In genomic region chr3:190017575-190018288, GRCh38 we compare ENCODE assay signal across 9 cellular contexts.
DNase-seq lines count a peak whose midpoint lies in the region; ATAC-seq and TF ChIP-seq lines count a peak whose summit lies in the region.
"Had no signal": no experiment of that assay in that cellular context is flagged by ENCODE, and none has a peak within 500 bp of the region (broad histone marks: within the 10 kb centered on the region; RNA-seq: fewer than 3 reads in every experiment).

No MANE protein-coding gene starts in this region.

- no peak overlapping the region for H3K27ac ChIP-seq in body of pancreas

- no peak overlapping the region for H3K4me3 ChIP-seq in body of pancreas

- H3K4me3 Mint-ChIP-seq in Calu3 (ENCODE audit: low read depth, unreplicated experiment): no peak overlapping the region
- H3K4me3 Mint-ChIP-seq in activated CD4-positive, alpha-beta memory T cell treated with anti-CD3 and anti-CD28 coated beads, Interleukin-2, amount 10 ng/mL, durations not matched to agents 7 days and 5 days: no peak overlapping the region
- H3K4me3 Mint-ChIP-seq: central memory CD8-positive, alpha-beta T cell had no signal

- ATAC-seq in body of pancreas (peak; percentile 65), HG02798 (IDR thresholded peaks at IDR 0.05; ENCODE audit: poor library complexity, unreplicated experiment) (no peak)

- no peaks in the 10 kb centered on the region for H3K9me3 ChIP-seq in body of pancreas

- H3K27ac Mint-ChIP-seq in Calu3 (ENCODE audit: unreplicated experiment): no peak overlapping the region
- no peak overlapping the region for H3K27ac Mint-ChIP-seq in activated CD4-positive, alpha-beta memory T cell treated with anti-CD3 and anti-CD28 coated beads, Interleukin-2, amount 10 ng/mL, durations not matched to agents 7 days and 5 days

- H3K36me3 Mint-ChIP-seq in Calu3 (ENCODE audit: insufficient read depth, unreplicated experiment): no peaks in the 10 kb centered on the region
- H3K36me3 Mint-ChIP-seq in activated CD4-positive, alpha-beta memory T cell treated with anti-CD3 and anti-CD28 coated beads, Interleukin-2, amount 10 ng/mL, durations not matched to agents 7 days and 5 days (ENCODE audit: low read depth): no peaks in the 10 kb centered on the region

- intact Hi-C loops in Calu3 (cut with micrococcal nuclease; ENCODE audit: unreplicated experiment): loop anchor here (1.0 to 5.0 kb wide), 5 partner anchors 51 to 440 kb away; no protein-coding TSS in a partner anchor
- intact Hi-C loops in body of pancreas (cut with DNase I): no loop called here

- peak; percentile 31 for TF ChIP-seq CTCF in Calu3 (IDR thresholded peaks at IDR 0.05; ENCODE audit: unreplicated experiment)
- TF ChIP-seq CTCF in body of pancreas (IDR thresholded peaks at IDR 0.05): peak in 4 of 7 experiments; percentile 39 to 54 (median 44)

- no TSS peak for BruUV-seq in Calu3 (replicated peaks; lab: Mats Ljungman, UMichigan)

- 35 to 40% methylated on average over 6 of the region's 6 CpGs for WGBS in body of pancreas, 2 donors

- no peaks in the 10 kb centered on the region for H3K27me3 Mint-ChIP-seq in Calu3 (ENCODE audit: unreplicated experiment)
- H3K27me3 Mint-ChIP-seq in activated CD4-positive, alpha-beta memory T cell treated with anti-CD3 and anti-CD28 coated beads, Interleukin-2, amount 10 ng/mL, durations not matched to agents 7 days and 5 days: peaks cover 10% of the 10 kb centered on the region

- no peak for TF ChIP-seq POLR2A in body of pancreas (IDR thresholded peaks at IDR 0.05)

- H3K36me3 ChIP-seq in body of pancreas (replicated peaks in 1 of 2; ENCODE audit: insufficient read depth in 1 of 2, low read depth in 2 of 2): no peaks in the 10 kb centered on the region

- H3K27me3 ChIP-seq in body of pancreas: no peaks in the 10 kb centered on the region

- no peaks in the 10 kb centered on the region for H3K4me1 ChIP-seq in body of pancreas

- H3K9me3 Mint-ChIP-seq in Calu3 (ENCODE audit: low read depth, unreplicated experiment): no peaks in the 10 kb centered on the region
- no peaks in the 10 kb centered on the region for H3K9me3 Mint-ChIP-seq in activated CD4-positive, alpha-beta memory T cell treated with anti-CD3 and anti-CD28 coated beads, Interleukin-2, amount 10 ng/mL, durations not matched to agents 7 days and 5 days
- H3K9me3 Mint-ChIP-seq: central memory CD8-positive, alpha-beta T cell had no signal

- POLR2A ChIA-PET in activated CD4-positive, alpha-beta memory T cell treated with anti-CD3 and anti-CD28 coated beads, Interleukin-2, amount 10 ng/mL, durations not matched to agents 7 days and 5 days (lab: Charles Lee): no interaction called here

- DNase-seq in Calu3: peak; percentile 61
- peak; percentile 85 for DNase-seq in LHCN-M2 (ENCODE audit: low read depth)
- peak; percentile 23 to 53 (median 34) for DNase-seq in body of pancreas
- peak; percentile 75 for DNase-seq in midbrain (lab: John Stamatoyannopoulos, UW)
- DNase-seq in activated gamma-delta T cell treated with Interleukin-2 at 50 U/mL for 16 hours: no peak
- no peak for DNase-seq in activated effector memory CD4-positive, alpha-beta T cell treated with Interleukin-2 at 50 U/mL for 16 hours
- DNase-seq in activated CD4-positive, alpha-beta memory T cell treated with anti-CD3 and anti-CD28 coated beads, Interleukin-2, amount 10 ng/mL, durations not matched to agents 7 days and 5 days: no peak

- peaks cover 30% of the 10 kb centered on the region for H3K4me1 Mint-ChIP-seq in Calu3 (ENCODE audit: low read depth, unreplicated experiment)
- H3K4me1 Mint-ChIP-seq in activated CD4-positive, alpha-beta memory T cell treated with anti-CD3 and anti-CD28 coated beads, Interleukin-2, amount 10 ng/mL, durations not matched to agents 7 days and 5 days: no peaks in the 10 kb centered on the region
- H3K4me1 Mint-ChIP-seq: central memory CD8-positive, alpha-beta T cell had no signal

- CTCF ChIA-PET in Calu3 (lab: Charles Lee): no interaction called here
- CTCF ChIA-PET in activated CD4-positive, alpha-beta memory T cell treated with anti-CD3 and anti-CD28 coated beads, Interleukin-2, amount 10 ng/mL, durations not matched to agents 7 days and 5 days (lab: Charles Lee): no interaction called here

Comparison
In these comparisons a context has a peak if more than half of its experiments do, and no peak if none do; other contexts are left out.
1. DNase-seq: peak in Calu3 (single experiment), LHCN-M2 (single experiment), body of pancreas (4 of 4) and midbrain (single experiment); none in activated gamma-delta T cell treated with Interleukin-2 at 50 U/mL for 16 hours (single experiment), activated effector memory CD4-positive, alpha-beta T cell treated with Interleukin-2 at 50 U/mL for 16 hours (single experiment) and activated CD4-positive, alpha-beta memory T cell treated with anti-CD3 and anti-CD28 coated beads, Interleukin-2, amount 10 ng/mL, durations not matched to agents 7 days and 5 days (single experiment).